8 cellular contexts compared by ENCODE assay signal in genomic region chr7:141014523-141015395, GRCh38.
DNase-seq lines count a peak whose midpoint lies in the region; ATAC-seq lines count a peak whose summit lies in the region.

MRPS33 (minus strand) TSS chr7:141014952; CDS start chr7:141010633, 4,319 bp downstream.

- H3K36me3 ChIP-seq in BLaER1 treated with 17β-estradiol and CSF1 and Interleukin-3, amounts not matched to agents 10 nM and 100 nM = peaks cover 8 to 12% (median 11%) of the 10 kb centered on the region in 11 experiments; a peak in 20 of 22 replicates

- ATAC-seq in HG03460 (IDR thresholded peaks at IDR 0.05; ENCODE audit: unreplicated experiment) = peak; percentile 99

- DNase-seq in GM19240 (ENCODE audit: insufficient read length, low spot score) = peak; percentile 91
- peak; percentile 86 for DNase-seq in NCI-H524 treated with DMSO at 0.1 percent for 48 hours (lab: John Stamatoyannopoulos, UW)
- peak; percentile 93 to 94 for DNase-seq in activated CD4-positive, alpha-beta T cell treated with anti-CD3 and anti-CD28 coated beads for 4 hours
- DNase-seq in kidney tubule cell (ENCODE audit: low spot score) = peak; percentile 97
- DNase-seq in stimulated activated CD4-positive, alpha-beta T cell treated with anti-CD3 and anti-CD28 coated beads, Interleukin-1b, Interleukin-23, amount 100 ng/mL, for 24 hours (ENCODE audit: low read depth in 4 of 4, low spot score in 1 of 4) = peak; percentile 86 to 93 (median 90)

- peaks cover 0 to 7% (median 3%) of the 10 kb centered on the region in 11 experiments; a peak in 7 of 22 replicates for H3K9me3 ChIP-seq in BLaER1 treated with 17β-estradiol and CSF1 and Interleukin-3, amounts not matched to agents 10 nM and 100 nM (replicated peaks in 1 of 11)

- peak within 1 kb of the TSS; percentile 65 to 80 (median 72) for H3K4me3 ChIP-seq in BLaER1 treated with 17β-estradiol and CSF1 and Interleukin-3, amounts not matched to agents 10 nM and 100 nM

- peaks cover 15 to 29% (median 19%) of the 10 kb centered on the region in 10 experiments for H3K4me1 ChIP-seq in BLaER1 treated with 17β-estradiol and CSF1 and Interleukin-3, amounts not matched to agents 10 nM and 100 nM

- peak within 1 kb of the TSS; percentile 78 to 89 (median 85) for H3K9ac ChIP-seq in BLaER1 treated with 17β-estradiol and CSF1 and Interleukin-3, amounts not matched to agents 10 nM and 100 nM

- no peaks in the 10 kb centered on the region for H4K20me1 ChIP-seq in BLaER1 treated with 17β-estradiol and CSF1 and Interleukin-3, amounts not matched to agents 10 nM and 100 nM

- peak within 1 kb of the TSS; percentile 82 to 97 (median 90) for H3K4me2 ChIP-seq in BLaER1 treated with 17β-estradiol and CSF1 and Interleukin-3, amounts not matched to agents 10 nM and 100 nM

- peak within 1 kb of the TSS; percentile 71 to 94 (median 90) for H3K27ac ChIP-seq in BLaER1 treated with 17β-estradiol and CSF1 and Interleukin-3, amounts not matched to agents 10 nM and 100 nM
- H3K27ac ChIP-seq in cingulate gyrus (ENCODE audit: low read depth, low read length) = peak within 1 kb of the TSS; percentile 89

- no peaks in the 10 kb centered on the region for H3K27me3 ChIP-seq in BLaER1 treated with 17β-estradiol and CSF1 and Interleukin-3, amounts not matched to agents 10 nM and 100 nM

Comparison
In these comparisons a context has a peak if more than half of its experiments do, and no peak if none do; other contexts are left out.
1. Peak in every context shown above with its lines: DNase-seq, ATAC-seq, H3K4me3 ChIP-seq and H3K27ac ChIP-seq.